Comparison of ENCODE assay signal across 18 cellular contexts in the genomic region with DNA sequence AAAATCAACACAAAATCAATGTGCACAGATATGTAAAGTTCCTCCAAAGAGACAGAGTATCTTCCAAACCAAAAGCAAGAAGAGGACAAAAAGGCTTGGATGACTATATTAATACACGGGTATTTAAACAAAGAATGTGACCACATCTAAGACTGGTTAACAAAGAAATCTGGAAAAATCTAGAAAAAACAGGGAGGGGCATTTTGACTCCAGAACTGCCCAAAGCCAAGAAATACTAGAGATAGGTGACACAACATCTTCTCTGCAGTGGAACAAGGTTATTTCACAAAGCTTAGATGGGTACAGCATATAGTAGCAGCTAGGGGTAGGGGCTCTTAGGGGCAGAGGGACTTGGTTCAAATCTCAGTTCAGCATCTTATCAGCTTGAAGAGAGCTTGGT. TPM values are rescaled to one million over a fixed set of nuclear protein-coding genes. Genes with fewer than 3 reads are reported as not detected.
A peak's percentile ranks its signal among the peaks of the same experiment; 100 is the strongest.
DNase-seq lines count a peak whose midpoint lies in the region; ATAC-seq and TF ChIP-seq lines count a peak whose summit lies in the region.
"Had no signal": no experiment of that assay in that cellular context is flagged by ENCODE, and none has a peak within 500 bp of the region (broad histone marks: within the 10 kb centered on the region; RNA-seq: fewer than 3 reads in every experiment).

No MANE protein-coding gene starts in this region.

- no peak overlapping the region for H3K9ac ChIP-seq in HUES48 (ENCODE audit: low read depth, low read length)
- H3K9ac ChIP-seq: neural progenitor cell had no signal

- no peaks in the 10 kb centered on the region for H3K27me3 Mint-ChIP-seq in activated CD8-positive, alpha-beta T cell treated with anti-CD3 and anti-CD28 coated beads for 36 hours
- no peaks in the 10 kb centered on the region for H3K27me3 Mint-ChIP-seq in activated CD8-positive, alpha-beta T cell treated with anti-CD3 and anti-CD28 coated beads, Interleukin-2, amount 10 ng/mL, durations not matched to agents 7 days and 5 days (ENCODE audit: low read depth)
- no peaks in the 10 kb centered on the region for H3K27me3 Mint-ChIP-seq in dendritic cell treated with granulocyte-macrophage colony-stimulating factor and Interleukin-4, amounts not matched to agents 40 ng/mL and 50 ng/mL, for 4 days

- no peak overlapping the region for H3K4me3 Mint-ChIP-seq in activated CD8-positive, alpha-beta T cell treated with anti-CD3 and anti-CD28 coated beads for 36 hours
- H3K4me3 Mint-ChIP-seq in activated CD8-positive, alpha-beta T cell treated with anti-CD3 and anti-CD28 coated beads, Interleukin-2, amount 10 ng/mL, durations not matched to agents 7 days and 5 days: no peak overlapping the region
- no peak overlapping the region for H3K4me3 Mint-ChIP-seq in dendritic cell treated with granulocyte-macrophage colony-stimulating factor and Interleukin-4, amounts not matched to agents 40 ng/mL and 50 ng/mL, for 4 days
- H3K4me3 Mint-ChIP-seq: neural progenitor cell had no signal

- intact Hi-C loops in activated CD8-positive, alpha-beta T cell treated with anti-CD3 and anti-CD28 coated beads for 36 hours (cut with micrococcal nuclease): loop anchor here (5.0 kb wide), 1 partner anchor 34 kb away; no protein-coding TSS in a partner anchor
- intact Hi-C loops in dendritic cell treated with granulocyte-macrophage colony-stimulating factor and Interleukin-4, amounts not matched to agents 40 ng/mL and 50 ng/mL, for 4 days (cut with micrococcal nuclease): loop anchor here (5.0 kb wide), 1 partner anchor 34 kb away; no protein-coding TSS in a partner anchor
- intact Hi-C loops in spleen (cut with DNase I; ENCODE audit: low total_unique reads): no loop called here

- H3K4me1 ChIP-seq in HUES48 (ENCODE audit: control insufficient read depth, insufficient read depth, low read length) (peaks cover 19% of the 10 kb centered on the region), spleen (peaks cover 25 to 70% (median 41%) of the 10 kb centered on the region in 6 donors)

- H3K27me3 ChIP-seq in HUES48 (ENCODE audit: control insufficient read depth, insufficient read depth, low read length): no peaks in the 10 kb centered on the region
- H3K27me3 ChIP-seq in spleen (replicated peaks in 1 of 7): no peaks in the 10 kb centered on the region
- H3K27me3 ChIP-seq: cardiac muscle cell, gastroesophageal sphincter, neural progenitor cell, suprapubic skin had no signal

- H3K4me3 ChIP-seq in HUES48 (ENCODE audit: low read depth, low read length) (no peak overlapping the region), spleen (no peak overlapping the region)
- H3K4me3 ChIP-seq: cardiac muscle cell, gastroesophageal sphincter, neural progenitor cell, SK-N-MC, smooth muscle cell, suprapubic skin had no signal

- peak overlapping the region; percentile 55 for H3K27ac ChIP-seq in HUES48 (ENCODE audit: low read depth, low read length)
- peak overlapping the region in 5 of 8 donors; percentile 86 to 90 (median 89) for H3K27ac ChIP-seq in spleen
- H3K27ac ChIP-seq: cardiac muscle cell, gastroesophageal sphincter, neural progenitor cell, SK-N-MC, suprapubic skin had no signal

- TF ChIP-seq POLR2A in spleen (IDR thresholded peaks at IDR 0.05): no peak

- WGBS in spleen, 5 donors: 88 to 94% (median 91%) methylated on average over 1 of the region's 1 CpG

- H3K36me3 ChIP-seq in HUES48 (ENCODE audit: control insufficient read depth, insufficient read depth, low read length): no peaks in the 10 kb centered on the region
- H3K36me3 ChIP-seq in spleen: peaks cover 0 to 9% (median 0%) of the 10 kb centered on the region in 6 donors
- H3K36me3 ChIP-seq: cardiac muscle cell, gastroesophageal sphincter, neural progenitor cell, suprapubic skin had no signal

- no peak for TF ChIP-seq CTCF in activated CD8-positive, alpha-beta T cell treated with anti-CD3 and anti-CD28 coated beads for 36 hours (IDR thresholded peaks at IDR 0.05)
- no peak for TF ChIP-seq CTCF in spleen (IDR thresholded peaks at IDR 0.05 in 8 of 11, conservative IDR thresholded peaks at IDR 0.05 in 3 of 11)

- peaks cover 8% of the 10 kb centered on the region for H3K36me3 Mint-ChIP-seq in activated CD8-positive, alpha-beta T cell treated with anti-CD3 and anti-CD28 coated beads for 36 hours (ENCODE audit: low read depth)
- H3K36me3 Mint-ChIP-seq in activated CD8-positive, alpha-beta T cell treated with anti-CD3 and anti-CD28 coated beads, Interleukin-2, amount 10 ng/mL, durations not matched to agents 7 days and 5 days (ENCODE audit: low read depth): peaks cover 16% of the 10 kb centered on the region
- peaks cover 38% of the 10 kb centered on the region for H3K36me3 Mint-ChIP-seq in dendritic cell treated with granulocyte-macrophage colony-stimulating factor and Interleukin-4, amounts not matched to agents 40 ng/mL and 50 ng/mL, for 4 days (ENCODE audit: low read depth)
- H3K36me3 Mint-ChIP-seq: neural progenitor cell had no signal

- POLR2A ChIA-PET in activated CD8-positive, alpha-beta T cell treated with anti-CD3 and anti-CD28 coated beads for 36 hours (lab: Charles Lee): interaction anchor here (0.9 to 2.3 kb wide), 3 partner anchors 10 to 73 kb away, joined by 3 to 8 read pairs (median 6); a partner anchor contains a TSS
- POLR2A ChIA-PET in activated CD8-positive, alpha-beta T cell treated with anti-CD3 and anti-CD28 coated beads, Interleukin-2, amount 10 ng/mL, durations not matched to agents 7 days and 5 days (lab: Charles Lee): interaction anchor here (0.5 to 2.2 kb wide), 5 partner anchors 10 to 30 kb away, joined by 3 to 12 read pairs (median 5); a partner anchor contains a TSS

- H3K4me1 Mint-ChIP-seq in activated CD8-positive, alpha-beta T cell treated with anti-CD3 and anti-CD28 coated beads for 36 hours (ENCODE audit: low read depth): peaks cover 69% of the 10 kb centered on the region
- peaks cover 45% of the 10 kb centered on the region for H3K4me1 Mint-ChIP-seq in activated CD8-positive, alpha-beta T cell treated with anti-CD3 and anti-CD28 coated beads, Interleukin-2, amount 10 ng/mL, durations not matched to agents 7 days and 5 days (ENCODE audit: low read depth)
- peaks cover 76% of the 10 kb centered on the region for H3K4me1 Mint-ChIP-seq in dendritic cell treated with granulocyte-macrophage colony-stimulating factor and Interleukin-4, amounts not matched to agents 40 ng/mL and 50 ng/mL, for 4 days (ENCODE audit: low read depth)

- no peak for DNase-seq in activated CD8-positive, alpha-beta T cell treated with anti-CD3 and anti-CD28 coated beads for 36 hours
- no peak for DNase-seq in activated CD8-positive, alpha-beta T cell treated with anti-CD3 and anti-CD28 coated beads, Interleukin-2, amount 10 ng/mL, durations not matched to agents 7 days and 5 days
- no peak for DNase-seq in spleen
- DNase-seq in NCI-H524 treated with DMSO at 0.1 percent for 48 hours (lab: John Stamatoyannopoulos, UW): no peak
- no peak for DNase-seq in stimulated activated CD4-positive, alpha-beta T cell treated with anti-CD3 and anti-CD28 coated beads, Interleukin-2, amount 100 ng/mL, for 48 hours
- DNase-seq in activated gamma-delta T cell (lab: John Stamatoyannopoulos, UW): no peak
- DNase-seq: activated CD4-positive, alpha-beta T cell treated with anti-CD3 and anti-CD28 coated beads, Interleukin-2, amount 50 U/mL, for 1 hour; DMS53; NCI-H1930; NCI-H446 treated with DMSO at 0.1 percent for 48 hours had no signal

- no peaks in the 10 kb centered on the region for H3K9me3 Mint-ChIP-seq in activated CD8-positive, alpha-beta T cell treated with anti-CD3 and anti-CD28 coated beads for 36 hours
- H3K9me3 Mint-ChIP-seq in activated CD8-positive, alpha-beta T cell treated with anti-CD3 and anti-CD28 coated beads, Interleukin-2, amount 10 ng/mL, durations not matched to agents 7 days and 5 days (ENCODE audit: insufficient read depth): no peaks in the 10 kb centered on the region
- no peaks in the 10 kb centered on the region for H3K9me3 Mint-ChIP-seq in dendritic cell treated with granulocyte-macrophage colony-stimulating factor and Interleukin-4, amounts not matched to agents 40 ng/mL and 50 ng/mL, for 4 days
- H3K9me3 Mint-ChIP-seq: neural progenitor cell had no signal

- peak overlapping the region; percentile 88 for H3K27ac Mint-ChIP-seq in activated CD8-positive, alpha-beta T cell treated with anti-CD3 and anti-CD28 coated beads for 36 hours
- H3K27ac Mint-ChIP-seq in activated CD8-positive, alpha-beta T cell treated with anti-CD3 and anti-CD28 coated beads, Interleukin-2, amount 10 ng/mL, durations not matched to agents 7 days and 5 days: no peak overlapping the region
- peak overlapping the region; percentile 76 for H3K27ac Mint-ChIP-seq in dendritic cell treated with granulocyte-macrophage colony-stimulating factor and Interleukin-4, amounts not matched to agents 40 ng/mL and 50 ng/mL, for 4 days
- H3K27ac Mint-ChIP-seq: neural progenitor cell had no signal

- CTCF ChIA-PET in activated CD8-positive, alpha-beta T cell treated with anti-CD3 and anti-CD28 coated beads for 36 hours (lab: Charles Lee): interaction anchor here (0.9 to 2.5 kb wide), 9 partner anchors 10 to 66 kb away, joined by 3 to 10 read pairs (median 3); a partner anchor contains a TSS
- CTCF ChIA-PET in activated CD8-positive, alpha-beta T cell treated with anti-CD3 and anti-CD28 coated beads, Interleukin-2, amount 10 ng/mL, durations not matched to agents 7 days and 5 days (lab: Charles Lee): interaction anchor here (1.1 to 1.6 kb wide), 7 partner anchors 9 to 67 kb away, joined by 3 to 17 read pairs (median 3); a partner anchor contains a TSS

- H3K9me3 ChIP-seq in HUES48 (ENCODE audit: control insufficient read depth, insufficient read depth, low read length): no peaks in the 10 kb centered on the region
- no peaks in the 10 kb centered on the region for H3K9me3 ChIP-seq in spleen
- H3K9me3 ChIP-seq: gastroesophageal sphincter, suprapubic skin had no signal

- no peak for ATAC-seq in activated CD8-positive, alpha-beta T cell treated with anti-CD3 and anti-CD28 coated beads for 36 hours
- no peak for ATAC-seq in activated CD8-positive, alpha-beta T cell treated with anti-CD3 and anti-CD28 coated beads, Interleukin-2, amount 10 ng/mL, durations not matched to agents 7 days and 5 days
- ATAC-seq: gastroesophageal sphincter had no signal

RNA-seq across cellular contexts. Expression of a gene that starts 10.3 kb away (rescaled TPM):
- total RNA-seq in activated CD8-positive, alpha-beta T cell treated with anti-CD3 and anti-CD28 coated beads for 36 hours: 10 to 100 TPM; 11.3 to 12.0 TPM
- 10 to 100 TPM; 26.4 to 29.1 TPM for total RNA-seq in activated CD8-positive, alpha-beta T cell treated with anti-CD3 and anti-CD28 coated beads, Interleukin-2, amount 10 ng/mL, durations not matched to agents 7 days and 5 days
- 10 to 100 TPM; 28.1 to 39.7 (median 33.0) TPM for total RNA-seq in spleen
- 1 to 10 TPM; 5.7 to 9.2 (median 7.4) TPM for polyA plus RNA-seq in spleen
